In genomic region chr2:193521523-193521922, GRCh38 we compare ENCODE assay signal across 1 cellular context.
TF ChIP-seq lines count a peak whose summit lies in the region.

No MANE protein-coding gene starts in this region.

TF ChIP-seq in GM23338, 12 proteins besides CTCF, POLR2A, EP300 and RAD21:
- TF ChIP-seq, protein P1, sequence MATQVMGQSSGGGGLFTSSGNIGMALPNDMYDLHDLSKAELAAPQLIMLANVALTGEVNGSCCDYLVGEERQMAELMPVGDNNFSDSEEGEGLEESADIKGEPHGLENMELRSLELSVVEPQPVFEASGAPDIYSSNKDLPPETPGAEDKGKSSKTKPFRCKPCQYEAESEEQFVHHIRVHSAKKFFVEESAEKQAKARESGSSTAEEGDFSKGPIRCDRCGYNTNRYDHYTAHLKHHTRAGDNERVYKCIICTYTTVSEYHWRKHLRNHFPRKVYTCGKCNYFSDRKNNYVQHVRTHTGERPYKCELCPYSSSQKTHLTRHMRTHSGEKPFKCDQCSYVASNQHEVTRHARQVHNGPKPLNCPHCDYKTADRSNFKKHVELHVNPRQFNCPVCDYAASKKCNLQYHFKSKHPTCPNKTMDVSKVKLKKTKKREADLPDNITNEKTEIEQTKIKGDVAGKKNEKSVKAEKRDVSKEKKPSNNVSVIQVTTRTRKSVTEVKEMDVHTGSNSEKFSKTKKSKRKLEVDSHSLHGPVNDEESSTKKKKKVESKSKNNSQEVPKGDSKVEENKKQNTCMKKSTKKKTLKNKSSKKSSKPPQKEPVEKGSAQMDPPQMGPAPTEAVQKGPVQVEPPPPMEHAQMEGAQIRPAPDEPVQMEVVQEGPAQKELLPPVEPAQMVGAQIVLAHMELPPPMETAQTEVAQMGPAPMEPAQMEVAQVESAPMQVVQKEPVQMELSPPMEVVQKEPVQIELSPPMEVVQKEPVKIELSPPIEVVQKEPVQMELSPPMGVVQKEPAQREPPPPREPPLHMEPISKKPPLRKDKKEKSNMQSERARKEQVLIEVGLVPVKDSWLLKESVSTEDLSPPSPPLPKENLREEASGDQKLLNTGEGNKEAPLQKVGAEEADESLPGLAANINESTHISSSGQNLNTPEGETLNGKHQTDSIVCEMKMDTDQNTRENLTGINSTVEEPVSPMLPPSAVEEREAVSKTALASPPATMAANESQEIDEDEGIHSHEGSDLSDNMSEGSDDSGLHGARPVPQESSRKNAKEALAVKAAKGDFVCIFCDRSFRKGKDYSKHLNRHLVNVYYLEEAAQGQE (IDR thresholded peaks at IDR 0.05; ENCODE audit: unreplicated experiment) = no peak
- TF ChIP-seq ZNF114 (CRISPR knock-in tag; IDR thresholded peaks at IDR 0.05) = no peak
- no peak for TF ChIP-seq ZNF331 (CRISPR knock-in tag; IDR thresholded peaks at IDR 0.05; ENCODE audit: low read depth)
- no peak for TF ChIP-seq EZH2phosphoT487 (IDR thresholded peaks at IDR 0.05; ENCODE audit: unreplicated experiment)
- no peak for TF ChIP-seq ETS1 (IDR thresholded peaks at IDR 0.05)
- TF ChIP-seq EZH2 (IDR thresholded peaks at IDR 0.05; ENCODE audit: low read depth, unreplicated experiment) = no peak
- TF ChIP-seq STAT1 (IDR thresholded peaks at IDR 0.05; ENCODE audit: unreplicated experiment) = no peak
- no peak for TF ChIP-seq CREB1 (CRISPR knock-in tag; IDR thresholded peaks at IDR 0.05; ENCODE audit: low read depth)
- no peak for TF ChIP-seq NANOG (IDR thresholded peaks at IDR 0.05; ENCODE audit: borderline replicate concordance)
- TF ChIP-seq, protein P2, sequence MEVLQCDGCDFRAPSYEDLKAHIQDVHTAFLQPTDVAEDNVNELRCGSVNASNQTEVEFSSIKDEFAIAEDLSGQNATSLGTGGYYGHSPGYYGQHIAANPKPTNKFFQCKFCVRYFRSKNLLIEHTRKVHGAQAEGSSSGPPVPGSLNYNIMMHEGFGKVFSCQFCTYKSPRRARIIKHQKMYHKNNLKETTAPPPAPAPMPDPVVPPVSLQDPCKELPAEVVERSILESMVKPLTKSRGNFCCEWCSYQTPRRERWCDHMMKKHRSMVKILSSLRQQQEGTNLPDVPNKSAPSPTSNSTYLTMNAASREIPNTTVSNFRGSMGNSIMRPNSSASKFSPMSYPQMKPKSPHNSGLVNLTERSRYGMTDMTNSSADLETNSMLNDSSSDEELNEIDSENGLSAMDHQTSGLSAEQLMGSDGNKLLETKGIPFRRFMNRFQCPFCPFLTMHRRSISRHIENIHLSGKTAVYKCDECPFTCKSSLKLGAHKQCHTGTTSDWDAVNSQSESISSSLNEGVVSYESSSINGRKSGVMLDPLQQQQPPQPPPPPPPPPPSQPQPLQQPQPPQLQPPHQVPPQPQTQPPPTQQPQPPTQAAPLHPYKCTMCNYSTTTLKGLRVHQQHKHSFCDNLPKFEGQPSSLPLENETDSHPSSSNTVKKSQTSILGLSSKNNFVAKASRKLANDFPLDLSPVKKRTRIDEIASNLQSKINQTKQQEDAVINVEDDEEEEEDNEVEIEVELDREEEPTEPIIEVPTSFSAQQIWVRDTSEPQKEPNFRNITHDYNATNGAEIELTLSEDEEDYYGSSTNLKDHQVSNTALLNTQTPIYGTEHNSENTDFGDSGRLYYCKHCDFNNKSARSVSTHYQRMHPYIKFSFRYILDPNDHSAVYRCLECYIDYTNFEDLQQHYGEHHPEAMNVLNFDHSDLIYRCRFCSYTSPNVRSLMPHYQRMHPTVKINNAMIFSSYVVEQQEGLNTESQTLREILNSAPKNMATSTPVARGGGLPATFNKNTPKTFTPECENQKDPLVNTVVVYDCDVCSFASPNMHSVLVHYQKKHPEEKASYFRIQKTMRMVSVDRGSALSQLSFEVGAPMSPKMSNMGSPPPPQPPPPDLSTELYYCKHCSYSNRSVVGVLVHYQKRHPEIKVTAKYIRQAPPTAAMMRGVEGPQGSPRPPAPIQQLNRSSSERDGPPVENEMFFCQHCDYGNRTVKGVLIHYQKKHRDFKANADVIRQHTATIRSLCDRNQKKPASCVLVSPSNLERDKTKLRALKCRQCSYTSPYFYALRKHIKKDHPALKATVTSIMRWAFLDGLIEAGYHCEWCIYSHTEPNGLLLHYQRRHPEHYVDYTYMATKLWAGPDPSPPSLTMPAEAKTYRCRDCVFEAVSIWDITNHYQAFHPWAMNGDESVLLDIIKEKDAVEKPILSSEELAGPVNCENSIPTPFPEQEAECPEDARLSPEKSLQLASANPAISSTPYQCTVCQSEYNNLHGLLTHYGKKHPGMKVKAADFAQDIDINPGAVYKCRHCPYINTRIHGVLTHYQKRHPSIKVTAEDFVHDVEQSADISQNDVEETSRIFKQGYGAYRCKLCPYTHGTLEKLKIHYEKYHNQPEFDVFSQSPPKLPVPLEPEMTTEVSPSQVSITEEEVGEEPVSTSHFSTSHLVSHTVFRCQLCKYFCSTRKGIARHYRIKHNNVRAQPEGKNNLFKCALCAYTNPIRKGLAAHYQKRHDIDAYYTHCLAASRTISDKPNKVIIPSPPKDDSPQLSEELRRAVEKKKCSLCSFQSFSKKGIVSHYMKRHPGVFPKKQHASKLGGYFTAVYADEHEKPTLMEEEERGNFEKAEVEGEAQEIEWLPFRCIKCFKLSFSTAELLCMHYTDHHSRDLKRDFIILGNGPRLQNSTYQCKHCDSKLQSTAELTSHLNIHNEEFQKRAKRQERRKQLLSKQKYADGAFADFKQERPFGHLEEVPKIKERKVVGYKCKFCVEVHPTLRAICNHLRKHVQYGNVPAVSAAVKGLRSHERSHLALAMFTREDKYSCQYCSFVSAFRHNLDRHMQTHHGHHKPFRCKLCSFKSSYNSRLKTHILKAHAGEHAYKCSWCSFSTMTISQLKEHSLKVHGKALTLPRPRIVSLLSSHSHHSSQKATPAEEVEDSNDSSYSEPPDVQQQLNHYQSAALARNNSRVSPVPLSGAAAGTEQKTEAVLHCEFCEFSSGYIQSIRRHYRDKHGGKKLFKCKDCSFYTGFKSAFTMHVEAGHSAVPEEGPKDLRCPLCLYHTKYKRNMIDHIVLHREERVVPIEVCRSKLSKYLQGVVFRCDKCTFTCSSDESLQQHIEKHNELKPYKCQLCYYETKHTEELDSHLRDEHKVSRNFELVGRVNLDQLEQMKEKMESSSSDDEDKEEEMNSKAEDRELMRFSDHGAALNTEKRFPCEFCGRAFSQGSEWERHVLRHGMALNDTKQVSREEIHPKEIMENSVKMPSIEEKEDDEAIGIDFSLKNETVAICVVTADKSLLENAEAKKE (CRISPR knock-in tag; IDR thresholded peaks at IDR 0.05) = no peak
- no peak for TF ChIP-seq JUNB (IDR thresholded peaks at IDR 0.05; ENCODE audit: unreplicated experiment)
- TF ChIP-seq POLR2AphosphoS5 (IDR thresholded peaks at IDR 0.05; ENCODE audit: low read depth) = no peak
